9 cellular contexts compared by ENCODE assay signal in the genomic region with DNA sequence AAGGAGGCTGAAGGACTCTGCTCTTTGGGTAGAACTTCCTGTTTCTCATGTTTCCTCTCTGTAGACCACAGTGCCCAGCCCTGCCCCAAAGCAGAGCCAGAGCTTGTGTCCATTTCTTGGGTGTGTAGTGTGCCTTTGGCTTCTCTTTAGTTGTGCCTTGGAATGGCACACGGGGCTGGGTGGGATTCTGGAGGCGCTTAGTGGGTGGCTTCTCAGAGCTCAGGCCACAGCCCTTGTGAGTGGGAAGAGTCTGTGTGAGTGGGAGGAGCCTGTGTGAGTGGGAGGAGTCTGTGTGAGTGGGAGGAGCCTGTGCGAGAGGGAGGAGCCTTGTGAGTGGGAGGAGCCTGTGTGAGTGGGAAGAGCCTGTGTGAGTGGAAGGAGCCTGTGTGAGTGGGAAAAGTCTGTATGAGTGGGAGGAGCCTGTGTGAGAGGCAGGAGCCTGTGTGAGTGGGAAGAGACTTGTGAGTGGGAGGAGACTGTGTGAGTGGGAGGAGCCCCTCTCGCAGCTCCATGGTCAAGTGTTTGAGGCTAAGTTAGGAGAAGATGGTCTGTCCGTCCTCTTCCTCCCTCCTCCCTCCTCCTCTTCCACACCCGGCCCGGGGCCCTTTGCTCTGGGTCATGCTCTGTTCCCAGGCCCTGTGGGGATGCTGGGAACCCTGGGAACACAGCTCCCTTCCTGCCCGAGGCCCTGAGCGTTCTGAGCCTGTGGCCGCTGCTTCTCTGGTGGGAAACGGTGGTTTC.
DNase-seq lines count a peak whose midpoint lies in the region; ATAC-seq, FAIRE-seq and TF ChIP-seq lines count a peak whose summit lies in the region.
"Had no signal": no experiment of that assay in that cellular context is flagged by ENCODE, and none has a peak within 500 bp of the region (broad histone marks: within the 10 kb centered on the region; RNA-seq: fewer than 3 reads in every experiment).

No MANE protein-coding gene starts in this region.

- peaks cover 13% of the 10 kb centered on the region for H3K9me3 ChIP-seq in endodermal cell (ENCODE audit: control insufficient read depth, low read length)

- H3K36me3 Mint-ChIP-seq in activated B cell treated with CpG ODN at 0.5 μM for 24 hours (ENCODE audit: low read depth) (peaks cover 33% of the 10 kb centered on the region), endodermal cell (ENCODE audit: low read depth) (peaks cover 5% of the 10 kb centered on the region)

- in situ Hi-C loops in ACHN (cut with HindIII; ENCODE audit: low pct_ligation_motif_present, low pct_unique_long_range_greater_than_20kb, low sequenced_read_pairs): no loop called here

- intact Hi-C loops in activated B cell treated with CpG ODN at 0.5 μM for 24 hours (cut with micrococcal nuclease): no loop called here

- H3K36me3 ChIP-seq in endodermal cell (ENCODE audit: control insufficient read depth, insufficient read depth, low read length): no peaks in the 10 kb centered on the region

- H3K9me3 Mint-ChIP-seq in activated B cell treated with CpG ODN at 0.5 μM for 24 hours (peaks cover 8% of the 10 kb centered on the region), endodermal cell (peaks cover 23% of the 10 kb centered on the region)

- no peak overlapping the region for H3K27ac ChIP-seq in endodermal cell (ENCODE audit: low read depth, low read length)

- H3K4me3 Mint-ChIP-seq in activated B cell treated with CpG ODN at 0.5 μM for 24 hours (no peak overlapping the region), endodermal cell (no peak overlapping the region)

- POLR2A ChIA-PET in activated B cell treated with CpG ODN at 0.5 μM for 24 hours (lab: Charles Lee): no interaction called here

- TF ChIP-seq POLR2A in GM12891 (IDR thresholded peaks at IDR 0.05; ENCODE audit: low read depth, low read length): no peak

- H3K4me1 Mint-ChIP-seq in activated B cell treated with CpG ODN at 0.5 μM for 24 hours (peaks cover 44% of the 10 kb centered on the region), endodermal cell (no peaks in the 10 kb centered on the region)

- ATAC-seq in activated B cell treated with CpG ODN at 0.5 μM for 24 hours (ENCODE audit: low read depth): peak; percentile 49
- no peak for ATAC-seq in GM19324 (IDR thresholded peaks at IDR 0.05; ENCODE audit: low FRiP score, unreplicated experiment)
- no peak for ATAC-seq in GM21423 (IDR thresholded peaks at IDR 0.05; ENCODE audit: unreplicated experiment)

- no peaks in the 10 kb centered on the region for H3K27me3 ChIP-seq in endodermal cell (ENCODE audit: control insufficient read depth, insufficient read depth, low read length, poor library complexity, severe bottlenecking)

- no peaks in the 10 kb centered on the region for H3K4me1 ChIP-seq in endodermal cell (ENCODE audit: control insufficient read depth, insufficient read depth, low read length)

- CTCF ChIA-PET in activated B cell treated with CpG ODN at 0.5 μM for 24 hours (lab: Charles Lee): no interaction called here

- no peak overlapping the region for H3K27ac Mint-ChIP-seq in activated B cell treated with CpG ODN at 0.5 μM for 24 hours
- H3K27ac Mint-ChIP-seq in endodermal cell: no peak overlapping the region

- DNase-seq in ACHN (peak; percentile 12), GM12891 (ENCODE audit: insufficient read length, low spot score) (no peak), activated B cell treated with CpG ODN at 0.5 μM for 24 hours (no peak), hepatic stellate cell (ENCODE audit: low spot score) (peak; percentile 34), endodermal cell (no peak), GOT3 (lab: John Stamatoyannopoulos, UW) (no peak)
- DNase-seq: NCI-H2171 had no signal

- H3K27me3 Mint-ChIP-seq in activated B cell treated with CpG ODN at 0.5 μM for 24 hours (no peaks in the 10 kb centered on the region), endodermal cell (ENCODE audit: insufficient read depth) (no peaks in the 10 kb centered on the region)

- H3K9ac ChIP-seq in endodermal cell (ENCODE audit: extremely low read depth, low read length, poor library complexity, severe bottlenecking): no peak overlapping the region

- H3K4me3 ChIP-seq in endodermal cell (ENCODE audit: low read length): no peak overlapping the region

- peak; percentile 50 for FAIRE-seq in GM12891 (lab: Jason Lieb, UNC)

- TF ChIP-seq CTCF in activated B cell treated with CpG ODN at 0.5 μM for 24 hours (IDR thresholded peaks at IDR 0.05) (no peak), endodermal cell (conservative IDR thresholded peaks at IDR 0.05) (no peak)

- 93 to 98% methylated on average over 5 to 9 of the region's 11 CpGs for WGBS in endodermal cell (ENCODE audit: insufficient coverage in 1 of 2, insufficient read length in 1 of 2), 2 experiments

TF ChIP-seq in GM12891, 5 proteins besides CTCF, POLR2A, EP300 and RAD21:
- TF ChIP-seq TAF1 (IDR thresholded peaks at IDR 0.05; ENCODE audit: low read depth, low read length): no peak
- no peak for TF ChIP-seq PAX5 (IDR thresholded peaks at IDR 0.05; ENCODE audit: insufficient read depth, low read length, severe bottlenecking)
- TF ChIP-seq POLR2AphosphoS5 (IDR thresholded peaks at IDR 0.05; ENCODE audit: low read depth, low read length): no peak
- no peak for TF ChIP-seq POU2F2 (IDR thresholded peaks at IDR 0.05; ENCODE audit: low read depth, low read length)
- no peak for TF ChIP-seq SPI1 (IDR thresholded peaks at IDR 0.05; ENCODE audit: low read depth, low read length)

Comparison
In these comparisons a context has a peak if more than half of its experiments do, and no peak if none do; other contexts are left out.
1. DNase-seq: peak in ACHN (single experiment) and hepatic stellate cell (single experiment); none in GM12891 (single experiment), activated B cell treated with CpG ODN at 0.5 μM for 24 hours (single experiment), endodermal cell (single experiment) and GOT3 (single experiment).